Comparison of ENCODE assay signal across 1 cellular context in the genomic region with DNA sequence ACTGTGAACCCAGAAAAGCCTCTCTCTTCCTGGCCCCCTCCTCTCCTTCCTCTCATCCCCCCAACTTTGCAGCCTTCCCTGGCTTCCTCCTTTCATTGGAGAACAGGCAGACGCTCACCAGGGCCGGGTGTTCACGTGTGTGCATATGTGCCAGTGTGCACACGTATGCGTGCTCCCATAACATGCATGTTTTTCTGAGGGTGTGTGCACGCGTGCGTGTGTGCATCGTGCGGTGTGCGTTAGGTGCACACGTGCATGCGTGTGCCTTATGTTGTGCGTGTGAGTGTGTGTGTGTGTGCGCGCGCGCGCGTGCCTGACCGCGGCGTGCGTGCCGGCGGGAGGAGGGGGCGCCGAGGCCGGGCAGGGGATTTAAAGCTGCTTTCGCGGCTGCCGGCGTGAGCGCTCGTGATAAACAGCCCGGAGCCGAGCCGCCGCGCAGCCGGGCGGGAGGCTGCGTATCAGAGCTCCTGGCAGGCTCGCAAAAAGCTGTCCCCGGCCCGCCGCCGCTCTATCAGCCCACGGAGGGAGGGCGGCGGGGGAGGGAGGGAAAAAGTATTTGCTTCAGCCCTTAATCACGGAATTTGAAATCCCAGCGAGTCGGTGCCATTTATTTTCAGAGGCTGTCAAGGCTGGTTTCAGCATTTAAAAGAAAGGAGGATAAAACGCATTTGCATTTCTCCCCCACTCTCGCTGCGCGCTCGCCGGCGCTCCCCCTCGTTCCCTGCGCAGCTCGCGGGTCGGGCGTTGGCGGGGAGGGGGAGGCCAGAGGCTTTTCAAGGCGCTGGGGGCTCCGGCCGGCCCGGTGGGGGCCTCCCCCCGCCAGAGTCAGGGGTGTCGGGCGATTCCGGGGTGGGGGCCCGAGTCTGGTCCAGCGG.
TF ChIP-seq lines count a peak whose summit lies in the region.

No MANE protein-coding gene starts in this region.

TF ChIP-seq in GM23338, 12 proteins besides CTCF, POLR2A, EP300 and RAD21 (continued from another document):
- TF ChIP-seq, protein P1, sequence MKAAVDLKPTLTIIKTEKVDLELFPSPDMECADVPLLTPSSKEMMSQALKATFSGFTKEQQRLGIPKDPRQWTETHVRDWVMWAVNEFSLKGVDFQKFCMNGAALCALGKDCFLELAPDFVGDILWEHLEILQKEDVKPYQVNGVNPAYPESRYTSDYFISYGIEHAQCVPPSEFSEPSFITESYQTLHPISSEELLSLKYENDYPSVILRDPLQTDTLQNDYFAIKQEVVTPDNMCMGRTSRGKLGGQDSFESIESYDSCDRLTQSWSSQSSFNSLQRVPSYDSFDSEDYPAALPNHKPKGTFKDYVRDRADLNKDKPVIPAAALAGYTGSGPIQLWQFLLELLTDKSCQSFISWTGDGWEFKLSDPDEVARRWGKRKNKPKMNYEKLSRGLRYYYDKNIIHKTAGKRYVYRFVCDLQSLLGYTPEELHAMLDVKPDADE (IDR thresholded peaks at IDR 0.05), result no peak
- TF ChIP-seq JUNB (IDR thresholded peaks at IDR 0.05; ENCODE audit: unreplicated experiment), result no peak
- TF ChIP-seq, protein P2, sequence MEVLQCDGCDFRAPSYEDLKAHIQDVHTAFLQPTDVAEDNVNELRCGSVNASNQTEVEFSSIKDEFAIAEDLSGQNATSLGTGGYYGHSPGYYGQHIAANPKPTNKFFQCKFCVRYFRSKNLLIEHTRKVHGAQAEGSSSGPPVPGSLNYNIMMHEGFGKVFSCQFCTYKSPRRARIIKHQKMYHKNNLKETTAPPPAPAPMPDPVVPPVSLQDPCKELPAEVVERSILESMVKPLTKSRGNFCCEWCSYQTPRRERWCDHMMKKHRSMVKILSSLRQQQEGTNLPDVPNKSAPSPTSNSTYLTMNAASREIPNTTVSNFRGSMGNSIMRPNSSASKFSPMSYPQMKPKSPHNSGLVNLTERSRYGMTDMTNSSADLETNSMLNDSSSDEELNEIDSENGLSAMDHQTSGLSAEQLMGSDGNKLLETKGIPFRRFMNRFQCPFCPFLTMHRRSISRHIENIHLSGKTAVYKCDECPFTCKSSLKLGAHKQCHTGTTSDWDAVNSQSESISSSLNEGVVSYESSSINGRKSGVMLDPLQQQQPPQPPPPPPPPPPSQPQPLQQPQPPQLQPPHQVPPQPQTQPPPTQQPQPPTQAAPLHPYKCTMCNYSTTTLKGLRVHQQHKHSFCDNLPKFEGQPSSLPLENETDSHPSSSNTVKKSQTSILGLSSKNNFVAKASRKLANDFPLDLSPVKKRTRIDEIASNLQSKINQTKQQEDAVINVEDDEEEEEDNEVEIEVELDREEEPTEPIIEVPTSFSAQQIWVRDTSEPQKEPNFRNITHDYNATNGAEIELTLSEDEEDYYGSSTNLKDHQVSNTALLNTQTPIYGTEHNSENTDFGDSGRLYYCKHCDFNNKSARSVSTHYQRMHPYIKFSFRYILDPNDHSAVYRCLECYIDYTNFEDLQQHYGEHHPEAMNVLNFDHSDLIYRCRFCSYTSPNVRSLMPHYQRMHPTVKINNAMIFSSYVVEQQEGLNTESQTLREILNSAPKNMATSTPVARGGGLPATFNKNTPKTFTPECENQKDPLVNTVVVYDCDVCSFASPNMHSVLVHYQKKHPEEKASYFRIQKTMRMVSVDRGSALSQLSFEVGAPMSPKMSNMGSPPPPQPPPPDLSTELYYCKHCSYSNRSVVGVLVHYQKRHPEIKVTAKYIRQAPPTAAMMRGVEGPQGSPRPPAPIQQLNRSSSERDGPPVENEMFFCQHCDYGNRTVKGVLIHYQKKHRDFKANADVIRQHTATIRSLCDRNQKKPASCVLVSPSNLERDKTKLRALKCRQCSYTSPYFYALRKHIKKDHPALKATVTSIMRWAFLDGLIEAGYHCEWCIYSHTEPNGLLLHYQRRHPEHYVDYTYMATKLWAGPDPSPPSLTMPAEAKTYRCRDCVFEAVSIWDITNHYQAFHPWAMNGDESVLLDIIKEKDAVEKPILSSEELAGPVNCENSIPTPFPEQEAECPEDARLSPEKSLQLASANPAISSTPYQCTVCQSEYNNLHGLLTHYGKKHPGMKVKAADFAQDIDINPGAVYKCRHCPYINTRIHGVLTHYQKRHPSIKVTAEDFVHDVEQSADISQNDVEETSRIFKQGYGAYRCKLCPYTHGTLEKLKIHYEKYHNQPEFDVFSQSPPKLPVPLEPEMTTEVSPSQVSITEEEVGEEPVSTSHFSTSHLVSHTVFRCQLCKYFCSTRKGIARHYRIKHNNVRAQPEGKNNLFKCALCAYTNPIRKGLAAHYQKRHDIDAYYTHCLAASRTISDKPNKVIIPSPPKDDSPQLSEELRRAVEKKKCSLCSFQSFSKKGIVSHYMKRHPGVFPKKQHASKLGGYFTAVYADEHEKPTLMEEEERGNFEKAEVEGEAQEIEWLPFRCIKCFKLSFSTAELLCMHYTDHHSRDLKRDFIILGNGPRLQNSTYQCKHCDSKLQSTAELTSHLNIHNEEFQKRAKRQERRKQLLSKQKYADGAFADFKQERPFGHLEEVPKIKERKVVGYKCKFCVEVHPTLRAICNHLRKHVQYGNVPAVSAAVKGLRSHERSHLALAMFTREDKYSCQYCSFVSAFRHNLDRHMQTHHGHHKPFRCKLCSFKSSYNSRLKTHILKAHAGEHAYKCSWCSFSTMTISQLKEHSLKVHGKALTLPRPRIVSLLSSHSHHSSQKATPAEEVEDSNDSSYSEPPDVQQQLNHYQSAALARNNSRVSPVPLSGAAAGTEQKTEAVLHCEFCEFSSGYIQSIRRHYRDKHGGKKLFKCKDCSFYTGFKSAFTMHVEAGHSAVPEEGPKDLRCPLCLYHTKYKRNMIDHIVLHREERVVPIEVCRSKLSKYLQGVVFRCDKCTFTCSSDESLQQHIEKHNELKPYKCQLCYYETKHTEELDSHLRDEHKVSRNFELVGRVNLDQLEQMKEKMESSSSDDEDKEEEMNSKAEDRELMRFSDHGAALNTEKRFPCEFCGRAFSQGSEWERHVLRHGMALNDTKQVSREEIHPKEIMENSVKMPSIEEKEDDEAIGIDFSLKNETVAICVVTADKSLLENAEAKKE (CRISPR knock-in tag; IDR thresholded peaks at IDR 0.05), result no peak
- no peak for TF ChIP-seq NANOG (IDR thresholded peaks at IDR 0.05; ENCODE audit: borderline replicate concordance)
- no peak for TF ChIP-seq STAT1 (IDR thresholded peaks at IDR 0.05; ENCODE audit: unreplicated experiment)
